ENCODE assay signal across 8 cellular contexts in genomic region chr2:27627963-27628766, GRCh38. TPM values are rescaled to one million over a fixed set of nuclear protein-coding genes. Genes with fewer than 3 reads are reported as not detected.
DNase-seq lines count a peak whose midpoint lies in the region; ATAC-seq and TF ChIP-seq lines count a peak whose summit lies in the region.

No MANE protein-coding gene starts in this region.

- peak overlapping the region; percentile 75 for H3K27ac ChIP-seq in VCaP
- peak overlapping the region in 9 of 10 donors; percentile 49 to 91 (median 79) for H3K27ac ChIP-seq in heart right ventricle

- H3K36me3 ChIP-seq in BE2C (peaks cover 14% of the 10 kb centered on the region), heart right ventricle (peaks cover 0 to 47% (median 22%) of the 10 kb centered on the region in 9 donors)

- H3K4me1 ChIP-seq in BE2C (no peaks in the 10 kb centered on the region), heart right ventricle (peaks cover 4 to 43% (median 30%) of the 10 kb centered on the region in 9 donors)

- no peaks in the 10 kb centered on the region for H3K9me3 ChIP-seq in BE2C
- H3K9me3 ChIP-seq in heart right ventricle, result no peaks in the 10 kb centered on the region

- intact Hi-C loops in heart right ventricle (cut with DNase I), result loop anchor here in 2 of 10 donors (10.0 kb wide), 2 partner anchors 133 to 223 kb away; partner anchors contain the start of genes FNDC4 (in 2 of the 2), GCKR (in 2 of the 2) and PPM1G (in 1 of the 2)

- DNase-seq in BE2C (no peak), heart right ventricle (no peak), renal cortical epithelial cell (ENCODE audit: low read depth) (peak; percentile 99), SHP77 (lab: John Stamatoyannopoulos, UW) (no peak), DMS114 treated with DMSO at 0.1 percent for 48 hours (lab: John Stamatoyannopoulos, UW; ENCODE audit: unreplicated experiment) (no peak)

- TF ChIP-seq CTCF in BE2C (IDR thresholded peaks at IDR 0.05; ENCODE audit: low read depth, low read length) (no peak), VCaP (conservative IDR thresholded peaks at IDR 0.05) (no peak), heart right ventricle (IDR thresholded peaks at IDR 0.05) (no peak)

- H3K4me3 ChIP-seq in BE2C (ENCODE audit: low read depth, low read length) (peak overlapping the region; percentile 88), heart right ventricle (peak overlapping the region; percentile 47 to 90 (median 76))

- WGBS in heart right ventricle, 2 donors, result 4 to 6% methylated on average over 19 to 20 of the region's 21 CpGs

- ATAC-seq in GM19035 (IDR thresholded peaks at IDR 0.05; ENCODE audit: unreplicated experiment), result peak; percentile 18
- peak; percentile 30 for ATAC-seq in HG03460 (IDR thresholded peaks at IDR 0.05; ENCODE audit: unreplicated experiment)
- ATAC-seq in heart right ventricle, result peak; percentile 34 to 77 (median 73)

- no peaks in the 10 kb centered on the region for H3K27me3 ChIP-seq in BE2C
- H3K27me3 ChIP-seq in heart right ventricle, result no peaks in the 10 kb centered on the region

RNA-seq across cellular contexts. Expression of gene CCDC121, which starts 0.6 kb away (rescaled TPM):
- 4.1 TPM for polyA plus RNA-seq in BE2C (2012; ENCODE audit: insufficient read depth, insufficient read length, low read depth)
- 1 to 10 TPM; 4.1 to 7.6 (median 6.0) TPM for total RNA-seq in heart right ventricle
- polyA plus RNA-seq in heart right ventricle, result 1 to 10 TPM; 2.1 TPM
- total RNA-seq in renal cortical epithelial cell, result 0.69 and 3.8 TPM in 2 replicates

RNA-seq across cellular contexts. Expression of gene GPN1, which starts 0.7 kb away (rescaled TPM):
- polyA plus RNA-seq in BE2C (2012; ENCODE audit: insufficient read depth, insufficient read length, low read depth), result 35.7 TPM
- total RNA-seq in heart right ventricle (10 to 100 TPM; 17.1 to 23.8 (median 19.7) TPM), renal cortical epithelial cell (76.8 and 86.5 TPM in 2 replicates)
- 10 to 100 TPM in 1 of 2 donors, 1 to 10 TPM in 1; 6.5 to 25.6 TPM for polyA plus RNA-seq in heart right ventricle

RNA-seq across cellular contexts. Expression of gene SUPT7L, which starts 35.2 kb away (rescaled TPM):
- polyA plus RNA-seq in BE2C (2012; ENCODE audit: insufficient read depth, insufficient read length, low read depth), result 49.4 TPM
- total RNA-seq in heart right ventricle (10 to 100 TPM; 22.0 to 32.2 (median 26.0) TPM), renal cortical epithelial cell (15.3 and 31.9 TPM in 2 replicates)
- polyA plus RNA-seq in heart right ventricle, result 10 to 100 TPM; 18.4 to 42.3 TPM

RNA-seq across cellular contexts. Expression of gene SLC4A1AP, which starts 35.5 kb away (rescaled TPM):
- 29.2 TPM for polyA plus RNA-seq in BE2C (2012; ENCODE audit: insufficient read depth, insufficient read length, low read depth)
- total RNA-seq in heart right ventricle, result 10 to 100 TPM; 19.1 to 28.7 (median 22.5) TPM
- polyA plus RNA-seq in heart right ventricle, result 10 to 100 TPM; 11.0 to 20.8 TPM
- total RNA-seq in renal cortical epithelial cell, result 30.2 and 39.1 TPM in 2 replicates

RNA-seq across cellular contexts. Expression of gene ZNF512, which starts 45.3 kb away (rescaled TPM):
- polyA plus RNA-seq in BE2C (2012; ENCODE audit: insufficient read depth, insufficient read length, low read depth), result 36.8 TPM
- total RNA-seq in heart right ventricle, result 10 to 100 TPM; 15.1 to 27.7 (median 20.3) TPM
- 10 to 100 TPM; 10.2 to 10.5 TPM for polyA plus RNA-seq in heart right ventricle
- total RNA-seq in renal cortical epithelial cell, result 10.2 and 48.0 TPM in 2 replicates

Comparison
In these comparisons a context has a peak if more than half of its experiments do, and no peak if none do; other contexts are left out.
1. ATAC-seq: peak in every context shown above with its lines; median percentile 73 in heart right ventricle; 30 in HG03460; 18 in GM19035.